In the genomic region with DNA sequence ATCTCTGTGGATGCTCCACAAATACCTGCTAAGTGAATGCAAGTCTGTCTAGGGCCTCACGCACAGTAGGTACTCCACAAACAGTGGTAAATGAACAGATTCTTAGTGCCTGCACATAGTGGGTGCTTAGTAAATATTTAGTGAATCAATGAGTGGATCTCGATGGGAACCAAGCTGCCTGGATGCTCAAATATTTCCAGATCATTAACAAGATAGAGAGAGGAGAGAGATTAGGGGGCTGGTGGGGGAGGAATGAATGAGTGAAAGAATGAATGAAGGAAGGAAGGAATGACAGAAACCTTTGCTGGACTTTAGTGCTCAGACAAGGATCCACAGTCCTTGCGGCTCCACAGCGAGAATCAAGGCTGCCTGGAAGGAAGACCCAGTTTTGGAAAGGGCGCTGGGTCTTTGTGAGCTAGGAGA, we compare ENCODE assay signal across 9 cellular contexts.
A peak's percentile ranks its signal among the peaks of the same experiment; 100 is the strongest.
DNase-seq lines count a peak whose midpoint lies in the region; ATAC-seq and TF ChIP-seq lines count a peak whose summit lies in the region.
"Had no signal": no experiment of that assay in that cellular context is flagged by ENCODE, and none has a peak within 500 bp of the region (broad histone marks: within the 10 kb centered on the region; RNA-seq: fewer than 3 reads in every experiment).

No MANE protein-coding gene starts in this region.

- TF ChIP-seq RAD21 in HCT116 (IDR thresholded peaks at IDR 0.05; ENCODE audit: low read depth), result no peak

- H3K9me2 ChIP-seq in HCT116 (ENCODE audit: insufficient read depth), result no peaks in the 10 kb centered on the region

- TF ChIP-seq CTCF in HCT116 (IDR thresholded peaks at IDR 0.05 in 2 of 3, conservative IDR thresholded peaks at IDR 0.05 in 1 of 3; ENCODE audit: borderline replicate concordance in 1 of 3, insufficient read depth in 1 of 3, low read depth in 2 of 3, low read length in 2 of 3) (no peak), ascending aorta (IDR thresholded peaks at IDR 0.05) (no peak), left lung (IDR thresholded peaks at IDR 0.05) (no peak)

- H3K9me3 Mint-ChIP-seq in stimulated activated naive CD8-positive, alpha-beta T cell treated with anti-CD3 and anti-CD28 coated beads, Interleukin-15, amount 100 ng/mL, for 72 hours, result no peaks in the 10 kb centered on the region

- H3K4me3 ChIP-seq in HCT116 (replicated peaks in 1 of 2; ENCODE audit: low read depth in 1 of 2, low read length in 2 of 2), result peak overlapping the region; percentile 30 to 51
- peak overlapping the region in 1 of 2 donors; percentile 2 for H3K4me3 ChIP-seq in ascending aorta
- H3K4me3 ChIP-seq in left lung, result no peak overlapping the region

- POLR2A ChIA-PET in HCT116 (lab: Charles Lee), result no interaction called here

- peak overlapping the region; percentile 51 for H3K9ac ChIP-seq in HCT116 (ENCODE audit: low read length)

- H4K20me1 ChIP-seq in HCT116 (ENCODE audit: insufficient read depth), result no peaks in the 10 kb centered on the region

- H3K27ac Mint-ChIP-seq in stimulated activated naive CD8-positive, alpha-beta T cell treated with anti-CD3 and anti-CD28 coated beads, Interleukin-15, amount 100 ng/mL, for 72 hours, result no peak overlapping the region

- peak; percentile 10 for TF ChIP-seq POLR2A in HCT116 (IDR thresholded peaks at IDR 0.05; ENCODE audit: borderline replicate concordance, extremely low read depth, insufficient read depth, insufficient read length)

- H3K4me3 Mint-ChIP-seq in stimulated activated naive CD8-positive, alpha-beta T cell treated with anti-CD3 and anti-CD28 coated beads, Interleukin-15, amount 100 ng/mL, for 72 hours, result peak overlapping the region; percentile 2 to 34

- ATAC-seq in HCT116, result no peak
- no peak for ATAC-seq in left lung
- ATAC-seq in stimulated activated naive CD8-positive, alpha-beta T cell treated with anti-CD3 and anti-CD28 coated beads, Interleukin-15, amount 100 ng/mL, for 72 hours, result no peak
- no peak for ATAC-seq in HG02840 (IDR thresholded peaks at IDR 0.05; ENCODE audit: low FRiP score, unreplicated experiment)
- no peak for ATAC-seq in HG02870 (IDR thresholded peaks at IDR 0.05; ENCODE audit: unreplicated experiment)

- CTCF ChIA-PET in HCT116 (lab: Charles Lee), result no interaction called here

- peak overlapping the region; percentile 63 for H3K27ac ChIP-seq in HCT116 (ENCODE audit: low read depth, low read length)
- peak overlapping the region; percentile 83 to 89 for H3K27ac ChIP-seq in ascending aorta
- H3K27ac ChIP-seq in left lung, result peak overlapping the region; percentile 70 to 71

- RAD21 ChIA-PET in HCT116 (lab: Charles Lee; ENCODE audit: low non-redundant PET in 1 of 2, low total read pairs in 2 of 2, uncharacterized antibody in 2 of 2, unreplicated experiment in 2 of 2), result no interaction called here

- no TSS peak for BruUV-seq in HCT116 (replicated peaks; lab: Mats Ljungman, UMichigan)

- H3K27me3 ChIP-seq in HCT116 (ENCODE audit: insufficient read depth, low read length), result no peaks in the 10 kb centered on the region
- H3K27me3 ChIP-seq in ascending aorta, result no peaks in the 10 kb centered on the region
- H3K27me3 ChIP-seq in left lung, result peaks cover 0 to 7% of the 10 kb centered on the region in 2 donors

- peaks cover 33% of the 10 kb centered on the region for H3K4me1 Mint-ChIP-seq in stimulated activated naive CD8-positive, alpha-beta T cell treated with anti-CD3 and anti-CD28 coated beads, Interleukin-15, amount 100 ng/mL, for 72 hours

- H3K4me1 ChIP-seq in HCT116 (ENCODE audit: control insufficient read depth in 1 of 2, insufficient read depth in 2 of 2, low read length in 2 of 2) (peaks cover 35 to 50% of the 10 kb centered on the region in 2 experiments), ascending aorta (peaks cover 10 to 12% of the 10 kb centered on the region in 2 donors), left lung (peaks cover 8 to 42% of the 10 kb centered on the region in 2 donors)

- DNase-seq in HCT116 (ENCODE audit: low read depth, low spot score) (no peak), ascending aorta (ENCODE audit: low spot score in 2 of 2) (no peak), left lung (no peak), AG08396 (ENCODE audit: low spot score) (no peak), RKO (ENCODE audit: low spot score) (no peak)
- DNase-seq in stimulated activated naive CD8-positive, alpha-beta T cell treated with anti-CD3 and anti-CD28 coated beads, Interleukin-15, amount 100 ng/mL, for 72 hours, result no peak
- DNase-seq: activated gamma-delta T cell had no signal

- H3K9me3 ChIP-seq in HCT116 (ENCODE audit: control insufficient read depth in 1 of 2, insufficient read depth in 1 of 2, low read depth in 1 of 2, low read length in 2 of 2), result no peaks in the 10 kb centered on the region
- no peaks in the 10 kb centered on the region for H3K9me3 ChIP-seq in ascending aorta
- H3K9me3 ChIP-seq in left lung, result no peaks in the 10 kb centered on the region

- H3K79me2 ChIP-seq in HCT116 (ENCODE audit: insufficient read depth, low read length), result no peaks in the 10 kb centered on the region

- peaks cover 52% of the 10 kb centered on the region for H3K27me3 Mint-ChIP-seq in stimulated activated naive CD8-positive, alpha-beta T cell treated with anti-CD3 and anti-CD28 coated beads, Interleukin-15, amount 100 ng/mL, for 72 hours

- intact Hi-C loops in HCT116 (cut with micrococcal nuclease), result loop anchor here (2.0 to 10.0 kb wide), 2 partner anchors 179 to 231 kb away; a partner anchor contains a TSS
- intact Hi-C loops in ascending aorta (cut with DNase I), result loop anchor here (2.0 to 5.0 kb wide), 6 partner anchors 19 to 288 kb away; a partner anchor contains a TSS
- intact Hi-C loops in left lung (cut with DNase I), result no loop called here

- peak overlapping the region; percentile 29 for H2AFZ ChIP-seq in HCT116 (ENCODE audit: low read depth, low read length, poor library complexity, severe bottlenecking)

- H3K4me2 ChIP-seq in HCT116 (ENCODE audit: low read length), result peak overlapping the region; percentile 76

- H3K36me3 ChIP-seq in HCT116 (ENCODE audit: control insufficient read depth in 1 of 2, insufficient read depth in 2 of 2, low read length in 2 of 2), result no peaks in the 10 kb centered on the region
- no peaks in the 10 kb centered on the region for H3K36me3 ChIP-seq in ascending aorta
- no peaks in the 10 kb centered on the region for H3K36me3 ChIP-seq in left lung

TF ChIP-seq in HCT116, 20 proteins besides CTCF, POLR2A, EP300 and RAD21:
- TF ChIP-seq FOSL1 (IDR thresholded peaks at IDR 0.05; ENCODE audit: low read depth), result no peak
- no peak for TF ChIP-seq EGR1 (IDR thresholded peaks at IDR 0.05; ENCODE audit: low read depth)
- TF ChIP-seq CEBPB (IDR thresholded peaks at IDR 0.05; ENCODE audit: low read depth), result no peak
- no peak for TF ChIP-seq SIN3A (IDR thresholded peaks at IDR 0.05; ENCODE audit: low read depth)
- no peak for TF ChIP-seq JUND (IDR thresholded peaks at IDR 0.05)
- TF ChIP-seq, protein P1, sequence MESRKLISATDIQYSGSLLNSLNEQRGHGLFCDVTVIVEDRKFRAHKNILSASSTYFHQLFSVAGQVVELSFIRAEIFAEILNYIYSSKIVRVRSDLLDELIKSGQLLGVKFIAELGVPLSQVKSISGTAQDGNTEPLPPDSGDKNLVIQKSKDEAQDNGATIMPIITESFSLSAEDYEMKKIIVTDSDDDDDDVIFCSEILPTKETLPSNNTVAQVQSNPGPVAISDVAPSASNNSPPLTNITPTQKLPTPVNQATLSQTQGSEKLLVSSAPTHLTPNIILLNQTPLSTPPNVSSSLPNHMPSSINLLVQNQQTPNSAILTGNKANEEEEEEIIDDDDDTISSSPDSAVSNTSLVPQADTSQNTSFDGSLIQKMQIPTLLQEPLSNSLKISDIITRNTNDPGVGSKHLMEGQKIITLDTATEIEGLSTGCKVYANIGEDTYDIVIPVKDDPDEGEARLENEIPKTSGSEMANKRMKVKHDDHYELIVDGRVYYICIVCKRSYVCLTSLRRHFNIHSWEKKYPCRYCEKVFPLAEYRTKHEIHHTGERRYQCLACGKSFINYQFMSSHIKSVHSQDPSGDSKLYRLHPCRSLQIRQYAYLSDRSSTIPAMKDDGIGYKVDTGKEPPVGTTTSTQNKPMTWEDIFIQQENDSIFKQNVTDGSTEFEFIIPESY (IDR thresholded peaks at IDR 0.05; ENCODE audit: extremely low read depth, insufficient replicate concordance, low read length), result no peak
- no peak for TF ChIP-seq TCF7L2 (IDR thresholded peaks at IDR 0.05; ENCODE audit: borderline replicate concordance, extremely low read depth, insufficient read depth, insufficient read length)
- no peak for TF ChIP-seq SRF (IDR thresholded peaks at IDR 0.05; ENCODE audit: low read depth)
- TF ChIP-seq, protein P2, sequence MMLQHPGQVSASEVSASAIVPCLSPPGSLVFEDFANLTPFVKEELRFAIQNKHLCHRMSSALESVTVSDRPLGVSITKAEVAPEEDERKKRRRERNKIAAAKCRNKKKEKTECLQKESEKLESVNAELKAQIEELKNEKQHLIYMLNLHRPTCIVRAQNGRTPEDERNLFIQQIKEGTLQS (IDR thresholded peaks at IDR 0.05), result no peak
- TF ChIP-seq, protein P3, sequence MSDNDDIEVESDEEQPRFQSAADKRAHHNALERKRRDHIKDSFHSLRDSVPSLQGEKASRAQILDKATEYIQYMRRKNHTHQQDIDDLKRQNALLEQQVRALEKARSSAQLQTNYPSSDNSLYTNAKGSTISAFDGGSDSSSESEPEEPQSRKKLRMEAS (IDR thresholded peaks at IDR 0.05), result no peak
- no peak for TF ChIP-seq YY1 (IDR thresholded peaks at IDR 0.05; ENCODE audit: extremely low read depth, insufficient replicate concordance, low read depth, low read length)
- TF ChIP-seq POLR2AphosphoS5 (IDR thresholded peaks at IDR 0.05; ENCODE audit: low read depth, low read length), result no peak
- TF ChIP-seq CBX3 (IDR thresholded peaks at IDR 0.05; ENCODE audit: low read depth), result no peak
- TF ChIP-seq ZNF274 (IDR thresholded peaks at IDR 0.05; ENCODE audit: low read depth, low read length), result no peak

Comparison
In these comparisons a context has a peak if more than half of its experiments do, and no peak if none do; other contexts are left out.
1. H3K4me3 ChIP-seq: peak in HCT116 (2 of 2); none in left lung (0 of 2).
2. intact Hi-C loops: an anchor here in HCT116 (2.0 to 10.0 kb wide) and ascending aorta (2.0 to 5.0 kb wide); none called in left lung.
3. Peak in every context shown above with its lines, with median percentiles within 50 percentile points of each other: H3K27ac ChIP-seq.